5 cellular contexts compared by ENCODE assay signal in the genomic region with DNA sequence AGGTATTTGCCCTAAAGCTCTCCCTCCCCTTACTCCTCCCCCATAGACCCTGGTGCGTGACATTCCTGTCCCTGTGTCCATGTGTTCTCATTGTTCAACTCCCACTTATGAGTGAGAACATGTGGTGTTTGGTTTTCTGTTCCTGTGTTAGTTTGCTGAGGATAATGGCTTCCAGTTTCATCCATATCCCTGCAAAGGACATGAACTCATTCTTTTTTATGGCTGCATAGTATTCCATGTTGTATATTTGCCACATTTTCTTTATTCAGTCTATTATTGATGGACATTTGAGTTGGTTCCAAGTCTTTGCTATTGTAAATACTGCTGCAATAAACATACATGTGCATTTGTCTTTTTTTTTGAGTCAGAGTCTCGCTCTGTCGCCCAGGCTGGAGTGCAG. TPM values are rescaled to one million over a fixed set of nuclear protein-coding genes. Genes with fewer than 3 reads are reported as not detected.
DNase-seq lines count a peak whose midpoint lies in the region; ATAC-seq, FAIRE-seq and TF ChIP-seq lines count a peak whose summit lies in the region.
"Not testable (repeated sequence)": the region's sequence is repeated elsewhere in the genome, so short reads cannot be mapped to it uniquely, and the experiment has no call there.

No MANE protein-coding gene starts in this region.

- not testable (repeated sequence) for ATAC-seq in GM12878, HepG2

- peaks cover 25% of the 10 kb centered on the region for H3K4me1 Mint-ChIP-seq in Calu3 (ENCODE audit: low read depth, unreplicated experiment)
- not testable (repeated sequence) for H3K4me1 Mint-ChIP-seq in endothelial cell (ENCODE audit: unreplicated experiment)

- H3K36me3 ChIP-seq in GM12878 (ENCODE audit: control insufficient read depth in 2 of 2, insufficient read depth in 2 of 2, low read length in 1 of 2); HepG2 (replicated peaks in 1 of 2; ENCODE audit: control insufficient read depth in 1 of 2, insufficient read depth in 2 of 2, low read length in 2 of 2); sigmoid colon: not testable (repeated sequence)

- SMC1A ChIA-PET in GM12878 (lab: Charles Lee; ENCODE audit: uncharacterized antibody, unreplicated experiment), result not testable (repeated sequence)

- TF ChIP-seq RAD21 in GM12878 (IDR thresholded peaks at IDR 0.05; ENCODE audit: insufficient read depth, low read depth, low read length); HepG2 (CRISPR knock-in tag; IDR thresholded peaks at IDR 0.05): not testable (repeated sequence)

- not testable (repeated sequence) for H3K79me2 ChIP-seq in GM12878 (ENCODE audit: control insufficient read depth, insufficient read depth, low read length); HepG2 (ENCODE audit: insufficient read depth, low read length)

- not testable (repeated sequence) for H2AFZ ChIP-seq in GM12878 (ENCODE audit: control insufficient read depth, low read depth, low read length); HepG2 (ENCODE audit: low read length)

- POLR2A ChIA-PET in GM12878 (lab: Charles Lee) (interaction anchor here (1.0 kb wide), 1 partner anchor 24 kb away, joined by 3 read pairs; no protein-coding TSS in a partner anchor), HepG2 (lab: Yijun Ruan, JAX) (interaction anchor here (1.6 kb wide), 1 partner anchor 9 kb away, joined by 5 read pairs; no protein-coding TSS in a partner anchor)

- TF ChIP-seq CTCF in Calu3 (IDR thresholded peaks at IDR 0.05; ENCODE audit: unreplicated experiment); GM12878 (IDR thresholded peaks at IDR 0.05 in 2 of 3, conservative IDR thresholded peaks at IDR 0.05 in 1 of 3; ENCODE audit: control insufficient read depth in 2 of 3, extremely low read depth in 1 of 3, insufficient read depth in 1 of 3, low read depth in 3 of 3, low read length in 3 of 3); endothelial cell (IDR thresholded peaks at IDR 0.05; ENCODE audit: unreplicated experiment); HepG2 (CRISPR knock-in tag; IDR thresholded peaks at IDR 0.05); sigmoid colon (IDR thresholded peaks at IDR 0.05): not testable (repeated sequence)

- not testable (repeated sequence) for DNase-seq in Calu3; GM12878 (ENCODE audit: low read depth, low spot score); endothelial cell (ENCODE audit: low spot score); HepG2 (ENCODE audit: low spot score)
- DNase-seq in sigmoid colon, result peak; percentile 1

- TF ChIP-seq EP300 in GM12878 (IDR thresholded peaks at IDR 0.05; ENCODE audit: borderline replicate concordance in 1 of 2, control insufficient read depth in 1 of 2, low read depth in 2 of 2, low read length in 2 of 2); HepG2 (IDR thresholded peaks at IDR 0.05; ENCODE audit: low read depth in 2 of 2, low read length in 2 of 2); HepG2 (CRISPR knock-in tag; IDR thresholded peaks at IDR 0.05; ENCODE audit: borderline replicate concordance); sigmoid colon (IDR thresholded peaks at IDR 0.05): not testable (repeated sequence)

- FAIRE-seq in GM12878 (lab: Jason Lieb, UNC), result peak; percentile 7
- not testable (repeated sequence) for FAIRE-seq in HepG2 (lab: Jason Lieb, UNC)

- intact Hi-C loops in Calu3 (cut with micrococcal nuclease; ENCODE audit: unreplicated experiment); GM12878 (cut with micrococcal nuclease; ENCODE audit: unreplicated experiment); HepG2 (cut with micrococcal nuclease; ENCODE audit: unreplicated experiment); sigmoid colon (cut with DNase I): not testable (repeated sequence)

- H3K27ac Mint-ChIP-seq in Calu3 (ENCODE audit: unreplicated experiment), result peak overlapping the region; percentile 96
- peak overlapping the region; percentile 59 for H3K27ac Mint-ChIP-seq in endothelial cell (ENCODE audit: unreplicated experiment)

- H3K4me1 ChIP-seq in GM12878 (ENCODE audit: control insufficient read depth, insufficient read depth, low read length); sigmoid colon: not testable (repeated sequence)
- peaks cover 21% of the 10 kb centered on the region for H3K4me1 ChIP-seq in HepG2 (ENCODE audit: insufficient read depth, low read length)

- not testable (repeated sequence) for H3K4me3 ChIP-seq in GM12878; HepG2 (replicated peaks in 1 of 3; ENCODE audit: insufficient read depth in 1 of 3, low read depth in 2 of 3, low read length in 3 of 3); sigmoid colon

- TF ChIP-seq POLR2A in GM12878 (IDR thresholded peaks at IDR 0.05; ENCODE audit: low read depth, low read length); HepG2 (IDR thresholded peaks at IDR 0.05; ENCODE audit: insufficient read depth in 1 of 2, low read depth in 2 of 2, low read length in 2 of 2); sigmoid colon (IDR thresholded peaks at IDR 0.05): not testable (repeated sequence)

- not testable (repeated sequence) for H3K27ac ChIP-seq in GM12878 (ENCODE audit: control insufficient read depth, insufficient read depth); HepG2 (ENCODE audit: extremely low read length, insufficient read depth, low read length); sigmoid colon

- not testable (repeated sequence) for H3K9me3 ChIP-seq in GM12878 (replicated peaks; ENCODE audit: control insufficient read depth, insufficient read depth, low read length); HepG2 (ENCODE audit: low read length); sigmoid colon

- not testable (repeated sequence) for H3K36me3 Mint-ChIP-seq in Calu3 (ENCODE audit: insufficient read depth, unreplicated experiment); endothelial cell (ENCODE audit: low read depth, unreplicated experiment)

- H4K20me1 ChIP-seq in GM12878 (ENCODE audit: control insufficient read depth, insufficient read depth); HepG2 (ENCODE audit: insufficient read depth, low read length): not testable (repeated sequence)

- 52% methylated on average over 3 of the region's 3 CpGs for whole genome bisulfite sequencing in GM12878 (ENCODE audit: insufficient coverage, insufficient replicate concordance, low lambda C conversion rate, missing lambda C conversion rate)
- WGBS in HepG2 (ENCODE audit: low lambda C conversion rate), result 80% methylated on average over 3 of the region's 3 CpGs
- WGBS in sigmoid colon, 2 donors, result 94 to 98% methylated on average over 3 of the region's 3 CpGs

- H3K9ac ChIP-seq in GM12878 (ENCODE audit: control insufficient read depth, insufficient read depth, low read length); HepG2 (ENCODE audit: insufficient read depth, low read depth, low read length): not testable (repeated sequence)

- not testable (repeated sequence) for H3K27me3 ChIP-seq in GM12878 (replicated peaks in 1 of 2; ENCODE audit: control insufficient read depth in 2 of 2, insufficient read depth in 2 of 2, low read length in 1 of 2); HepG2 (ENCODE audit: control insufficient read depth in 1 of 2, insufficient read depth in 2 of 2, low read length in 2 of 2); sigmoid colon

- H3K4me2 ChIP-seq in GM12878 (ENCODE audit: control insufficient read depth, insufficient read depth); HepG2 (ENCODE audit: low read depth, low read length): not testable (repeated sequence)

- not testable (repeated sequence) for H3K4me3 Mint-ChIP-seq in Calu3 (ENCODE audit: low read depth, unreplicated experiment); endothelial cell (ENCODE audit: unreplicated experiment)

- RAD21 ChIA-PET in GM12878 (lab: Charles Lee; ENCODE audit: unreplicated experiment), result not testable (repeated sequence)

- CTCF ChIA-PET in Calu3 (lab: Charles Lee), result interaction anchor here (1.0 kb wide), 1 partner anchor 50 kb away, joined by 5 read pairs; no protein-coding TSS in a partner anchor
- CTCF ChIA-PET in GM12878 (lab: Yijun Ruan, JAX); HepG2 (lab: Yijun Ruan, JAX; ENCODE audit: low intra/inter-chr PET ratio, low total read pairs): not testable (repeated sequence)

- BruUV-seq in Calu3 (replicated peaks; lab: Mats Ljungman, UMichigan); GM12878 (replicated peaks; lab: Mats Ljungman, UMichigan); HepG2 (replicated peaks; lab: Mats Ljungman, UMichigan): not testable (repeated sequence)

- not testable (repeated sequence) for H3K27me3 Mint-ChIP-seq in Calu3 (ENCODE audit: unreplicated experiment); endothelial cell (ENCODE audit: unreplicated experiment)

- H3K9me3 Mint-ChIP-seq in Calu3 (ENCODE audit: low read depth, unreplicated experiment); endothelial cell (ENCODE audit: unreplicated experiment): not testable (repeated sequence)

- in situ Hi-C loops in GM12878 (cut with MboI); HepG2 (cut with HindIII; ENCODE audit: extremely low pct_ligation_motif_present, low pct_unique_long_range_greater_than_20kb): not testable (repeated sequence)

RNA-seq across cellular contexts. Expression of a gene that starts 41.3 kb away (rescaled TPM):
- 54.3 and 59.7 TPM in 2 replicates for total RNA-seq in Calu3 (2022)
- 321 and 343 TPM in 2 replicates for total RNA-seq in GM12878 (2013; cell fraction: nucleolus; rRNA removed)
- total RNA-seq in GM12878 (2014; rRNA removed), result 31.6 and 34.9 TPM in 2 replicates
- 33.1 and 36.5 TPM in 2 replicates for total RNA-seq in GM12878 (2014; rRNA removed; fragmentation: Illumina TruSeq; extraction: Trizol)
- total RNA-seq in GM12878 (2021), result 53.4 and 62.4 TPM in 2 replicates
- 16.2 TPM for polyA plus RNA-seq in GM12878 (2011; ENCODE audit: low read depth)
- 9.9 and 13.2 TPM in 2 replicates for polyA plus RNA-seq in GM12878 (2011; rRNA removed)
- 9.4 and 15.1 TPM in 2 replicates for polyA plus RNA-seq in GM12878 (2011; cell fraction: cytosol; rRNA removed)
- polyA plus RNA-seq in GM12878 (2011; cell fraction: nucleus; rRNA removed), result 47.2 and 56.6 TPM in 2 replicates
- 24.0 and 32.4 TPM in 2 replicates for polyA plus RNA-seq in GM12878 (2012)
- 28.7 and 31.3 TPM in 2 replicates for polyA plus RNA-seq in GM12878 (2014; fragmentation: Illumina TruSeq; extraction: Trizol)
- polyA plus RNA-seq in GM12878 (2014; fragmentation: Nextera tagmentation; extraction: Ambion mirVana), result 1 to 10 TPM; 1.4 to 4.4 TPM
- polyA plus RNA-seq in GM12878 (2014; rRNA removed), result 27.6 and 32.8 TPM in 2 replicates
- 10 to 100 TPM; 33.8 to 37.2 TPM for polyA plus RNA-seq in GM12878 (2016; fragmentation: Nextera tagmentation; extraction: Ambion mirVana)
- polyA minus RNA-seq in GM12878 (2011; rRNA and poly(A)+ RNA removed), result 63.4 and 67.7 TPM in 2 replicates
- polyA minus RNA-seq in GM12878 (2011; cell fraction: cytosol; rRNA and poly(A)+ RNA removed), result 16.7 and 19.8 TPM in 2 replicates
- 120 and 193 TPM in 2 replicates for polyA minus RNA-seq in GM12878 (2011; cell fraction: nucleus; rRNA and poly(A)+ RNA removed)
- 95.1 TPM for total RNA-seq in endothelial cell (ENCODE audit: unreplicated experiment)
- 47.9 and 63.6 TPM in 2 replicates for total RNA-seq in HepG2 (2016; rRNA removed; fragmentation: Illumina TruSeq; extraction: Trizol)
- total RNA-seq in HepG2 (2016; cell fraction: cytosol; rRNA removed; fragmentation: Illumina TruSeq; extraction: Trizol; ENCODE audit: low read depth), result 24.7 and 26.3 TPM in 2 replicates
- total RNA-seq in HepG2 (2016; cell fraction: insoluble cytoplasmic fraction; rRNA removed; fragmentation: Illumina TruSeq; extraction: Trizol), result 46.4 and 58.7 TPM in 2 replicates
- 21.5 and 29.4 TPM in 2 replicates for total RNA-seq in HepG2 (2016; cell fraction: membrane; rRNA removed; fragmentation: Illumina TruSeq; extraction: Trizol)
- 111 and 117 TPM in 2 replicates for total RNA-seq in HepG2 (2016; cell fraction: nucleus; rRNA removed; fragmentation: Illumina TruSeq; extraction: Trizol)
- 9.4 and 11.7 TPM in 2 replicates for polyA plus RNA-seq in HepG2 (2011; rRNA removed)
- polyA plus RNA-seq in HepG2 (2011; cell fraction: cytosol; rRNA removed), result 4.0 and 4.5 TPM in 2 replicates
- 52.6 and 54.9 TPM in 2 replicates for polyA plus RNA-seq in HepG2 (2011; cell fraction: nucleus; rRNA removed)
- polyA plus RNA-seq in HepG2 (2012), result 33.3 and 40.1 TPM in 2 replicates
- polyA plus RNA-seq in HepG2 (2016; cell fraction: cytosol; fragmentation: Illumina TruSeq; extraction: Trizol; ENCODE audit: low read depth), result 0.78 and 1.2 TPM in 2 replicates
- 21.9 and 26.0 TPM in 2 replicates for polyA plus RNA-seq in HepG2 (2016; cell fraction: insoluble cytoplasmic fraction; fragmentation: Illumina TruSeq; extraction: Trizol; ENCODE audit: low read depth)
- 3.2 and 4.0 TPM in 2 replicates for polyA plus RNA-seq in HepG2 (2016; cell fraction: membrane; fragmentation: Illumina TruSeq; extraction: Trizol; ENCODE audit: low read depth)
- 56.7 and 58.9 TPM in 2 replicates for polyA plus RNA-seq in HepG2 (2016; cell fraction: nucleus; fragmentation: Illumina TruSeq; extraction: Trizol; ENCODE audit: insufficient read depth, low read depth)
- 22.8 and 49.1 TPM in 2 replicates for polyA minus RNA-seq in HepG2 (2011; rRNA and poly(A)+ RNA removed; ENCODE audit: low replicate concordance)
- polyA minus RNA-seq in HepG2 (2011; cell fraction: cytosol; rRNA and poly(A)+ RNA removed), result 20.9 and 21.4 TPM in 2 replicates
- polyA minus RNA-seq in HepG2 (2011; cell fraction: nucleus; rRNA and poly(A)+ RNA removed), result 240 and 255 TPM in 2 replicates
- total RNA-seq in sigmoid colon, result 100 to 1,000 TPM in 1 of 4 donors, 10 to 100 TPM in 3; 53.9 to 117 (median 56.2) TPM
- polyA plus RNA-seq in sigmoid colon, result 10 to 100 TPM in 1 of 3 donors, 1 to 10 TPM in 2; 2.4 to 14.8 (median 3.0) TPM

RNA-seq across cellular contexts. Expression of a gene that starts 46.1 kb away (rescaled TPM):
- total RNA-seq in Calu3 (2022), result 82.9 and 95.2 TPM in 2 replicates
- 42.7 and 44.0 TPM in 2 replicates for total RNA-seq in GM12878 (2013; cell fraction: nucleolus; rRNA removed)
- total RNA-seq in GM12878 (2014; rRNA removed), result 104 and 109 TPM in 2 replicates
- total RNA-seq in GM12878 (2014; rRNA removed; fragmentation: Illumina TruSeq; extraction: Trizol), result 145 and 157 TPM in 2 replicates
- total RNA-seq in GM12878 (2021), result 91.1 and 92.9 TPM in 2 replicates
- polyA plus RNA-seq in GM12878 (2011; ENCODE audit: low read depth), result 28.5 TPM
- polyA plus RNA-seq in GM12878 (2011; rRNA removed), result 47.2 and 79.2 TPM in 2 replicates
- polyA plus RNA-seq in GM12878 (2011; cell fraction: cytosol; rRNA removed), result 17.6 and 17.8 TPM in 2 replicates
- polyA plus RNA-seq in GM12878 (2011; cell fraction: nucleus; rRNA removed), result 17.5 and 29.0 TPM in 2 replicates
- 45.2 and 56.4 TPM in 2 replicates for polyA plus RNA-seq in GM12878 (2012)
- polyA plus RNA-seq in GM12878 (2014; fragmentation: Illumina TruSeq; extraction: Trizol), result 286 and 334 TPM in 2 replicates
- polyA plus RNA-seq in GM12878 (2014; fragmentation: Nextera tagmentation; extraction: Ambion mirVana), result 100 to 1,000 TPM; 156 to 171 TPM
- polyA plus RNA-seq in GM12878 (2014; rRNA removed), result 57.9 and 61.7 TPM in 2 replicates
- 100 to 1,000 TPM; 164 to 183 TPM for polyA plus RNA-seq in GM12878 (2016; fragmentation: Nextera tagmentation; extraction: Ambion mirVana)
- polyA minus RNA-seq in GM12878 (2011; rRNA and poly(A)+ RNA removed), result 16.8 TPM in 2 replicates
- 11.6 and 17.8 TPM in 2 replicates for polyA minus RNA-seq in GM12878 (2011; cell fraction: cytosol; rRNA and poly(A)+ RNA removed)
- 7.7 and 19.3 TPM in 2 replicates for polyA minus RNA-seq in GM12878 (2011; cell fraction: nucleus; rRNA and poly(A)+ RNA removed)
- 153 TPM for total RNA-seq in endothelial cell (ENCODE audit: unreplicated experiment)
- total RNA-seq in HepG2 (2016; rRNA removed; fragmentation: Illumina TruSeq; extraction: Trizol), result 105 and 178 TPM in 2 replicates
- total RNA-seq in HepG2 (2016; cell fraction: cytosol; rRNA removed; fragmentation: Illumina TruSeq; extraction: Trizol; ENCODE audit: low read depth), result 18.3 and 18.6 TPM in 2 replicates
- total RNA-seq in HepG2 (2016; cell fraction: insoluble cytoplasmic fraction; rRNA removed; fragmentation: Illumina TruSeq; extraction: Trizol), result 106 and 182 TPM in 2 replicates
- total RNA-seq in HepG2 (2016; cell fraction: membrane; rRNA removed; fragmentation: Illumina TruSeq; extraction: Trizol), result 33.2 and 34.0 TPM in 2 replicates
- total RNA-seq in HepG2 (2016; cell fraction: nucleus; rRNA removed; fragmentation: Illumina TruSeq; extraction: Trizol), result 39.8 and 54.5 TPM in 2 replicates
- polyA plus RNA-seq in HepG2 (2011; rRNA removed), result 14.9 and 19.6 TPM in 2 replicates
- 9.0 and 13.7 TPM in 2 replicates for polyA plus RNA-seq in HepG2 (2011; cell fraction: cytosol; rRNA removed)
- polyA plus RNA-seq in HepG2 (2011; cell fraction: nucleus; rRNA removed), result 5.2 and 12.4 TPM in 2 replicates
- 39.3 and 65.4 TPM in 2 replicates for polyA plus RNA-seq in HepG2 (2012)
- polyA plus RNA-seq in HepG2 (2016; cell fraction: cytosol; fragmentation: Illumina TruSeq; extraction: Trizol; ENCODE audit: low read depth), result 14.4 and 19.1 TPM in 2 replicates
- 191 and 215 TPM in 2 replicates for polyA plus RNA-seq in HepG2 (2016; cell fraction: insoluble cytoplasmic fraction; fragmentation: Illumina TruSeq; extraction: Trizol; ENCODE audit: low read depth)
- 25.3 and 26.0 TPM in 2 replicates for polyA plus RNA-seq in HepG2 (2016; cell fraction: membrane; fragmentation: Illumina TruSeq; extraction: Trizol; ENCODE audit: low read depth)
- polyA plus RNA-seq in HepG2 (2016; cell fraction: nucleus; fragmentation: Illumina TruSeq; extraction: Trizol; ENCODE audit: insufficient read depth, low read depth), result 82.1 and 84.7 TPM in 2 replicates
- 9.1 and 13.2 TPM in 2 replicates for polyA minus RNA-seq in HepG2 (2011; rRNA and poly(A)+ RNA removed; ENCODE audit: low replicate concordance)
- polyA minus RNA-seq in HepG2 (2011; cell fraction: cytosol; rRNA and poly(A)+ RNA removed), result 8.3 and 8.9 TPM in 2 replicates
- polyA minus RNA-seq in HepG2 (2011; cell fraction: nucleus; rRNA and poly(A)+ RNA removed), result 15.1 and 22.1 TPM in 2 replicates
- 10 to 100 TPM; 25.4 to 51.2 (median 32.1) TPM for total RNA-seq in sigmoid colon
- polyA plus RNA-seq in sigmoid colon, result 10 to 100 TPM; 19.9 to 38.3 (median 23.4) TPM
